ENCODE assay signal across 8 cellular contexts in the genomic region with DNA sequence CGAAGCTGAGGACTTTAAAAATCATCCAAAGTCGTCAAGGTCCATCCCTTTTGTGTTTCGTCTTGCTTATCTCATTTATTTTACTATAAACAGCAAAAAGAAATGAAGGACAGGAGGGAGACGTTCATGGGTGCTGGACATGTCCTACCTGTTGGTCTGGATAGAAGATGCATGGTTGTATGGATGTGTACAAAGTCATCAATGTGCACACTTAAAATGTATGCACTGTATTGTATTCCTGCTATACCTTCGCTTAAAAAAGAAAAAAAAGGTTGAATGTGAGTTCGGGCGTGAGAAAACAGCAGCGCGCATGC. TPM values are rescaled to one million over a fixed set of nuclear protein-coding genes. Genes with fewer than 3 reads are reported as not detected.
DNase-seq lines count a peak whose midpoint lies in the region; ATAC-seq and TF ChIP-seq lines count a peak whose summit lies in the region.

No MANE protein-coding gene starts in this region.

- no peak for DNase-seq in natural killer cell treated with Interleukin-12 subunit alpha and Interleukin-12 subunit beta and Interleukin-15 and Interleukin-18, amount 100 ng/mL, for 72 hours (ENCODE audit: low spot score)
- no peak for DNase-seq in islet precursor cell
- DNase-seq in H4 (ENCODE audit: low spot score): no peak
- no peak for DNase-seq in stimulated activated CD4-positive, alpha-beta T cell treated with anti-CD3 and anti-CD28 coated beads, Interleukin-2, amount 100 ng/mL, for 24 hours

- H3K4me3 ChIP-seq in BLaER1 treated with 17β-estradiol and CSF1 and Interleukin-3, amounts not matched to agents 10 nM and 100 nM: peak overlapping the region; percentile 78 to 94 (median 84)
- H3K4me3 ChIP-seq in KMS-11 (IDR thresholded peaks at IDR 0.05; ENCODE audit: insufficient read depth, low read depth, low read length): no peak overlapping the region

- intact Hi-C loops in dendritic cell treated with granulocyte-macrophage colony-stimulating factor and Interleukin-4, amounts not matched to agents 40 ng/mL and 50 ng/mL, for 4 days (cut with micrococcal nuclease): loop anchor here (5.0 kb wide), 3 partner anchors 67 to 272 kb away; partner anchors contain the start of gene KIAA0232

- H3K4me3 Mint-ChIP-seq in dendritic cell treated with granulocyte-macrophage colony-stimulating factor and Interleukin-4, amounts not matched to agents 40 ng/mL and 50 ng/mL, for 4 days: peak overlapping the region; percentile 98
- peak overlapping the region; percentile 90 for H3K4me3 Mint-ChIP-seq in natural killer cell treated with Interleukin-12 subunit alpha and Interleukin-12 subunit beta and Interleukin-15 and Interleukin-18, amount 100 ng/mL, for 72 hours

- H3K27me3 Mint-ChIP-seq in dendritic cell treated with granulocyte-macrophage colony-stimulating factor and Interleukin-4, amounts not matched to agents 40 ng/mL and 50 ng/mL, for 4 days: no peaks in the 10 kb centered on the region
- H3K27me3 Mint-ChIP-seq in natural killer cell treated with Interleukin-12 subunit alpha and Interleukin-12 subunit beta and Interleukin-15 and Interleukin-18, amount 100 ng/mL, for 72 hours: no peaks in the 10 kb centered on the region

- H3K27me3 ChIP-seq in BLaER1 treated with 17β-estradiol and CSF1 and Interleukin-3, amounts not matched to agents 10 nM and 100 nM: no peaks in the 10 kb centered on the region
- no peaks in the 10 kb centered on the region for H3K27me3 ChIP-seq in KMS-11 (ENCODE audit: insufficient read depth, low read depth)

- peaks cover 7% of the 10 kb centered on the region for H3K9me3 Mint-ChIP-seq in dendritic cell treated with granulocyte-macrophage colony-stimulating factor and Interleukin-4, amounts not matched to agents 40 ng/mL and 50 ng/mL, for 4 days
- H3K9me3 Mint-ChIP-seq in natural killer cell treated with Interleukin-12 subunit alpha and Interleukin-12 subunit beta and Interleukin-15 and Interleukin-18, amount 100 ng/mL, for 72 hours: no peaks in the 10 kb centered on the region

- H3K27ac ChIP-seq in BLaER1 treated with 17β-estradiol and CSF1 and Interleukin-3, amounts not matched to agents 10 nM and 100 nM: peak overlapping the region in 10 of 11 experiments; percentile 86 to 95 (median 92); a peak in 18 of 22 replicates
- no peak overlapping the region; the same call in 1 of the 2 replicates for H3K27ac ChIP-seq in KMS-11

- no peaks in the 10 kb centered on the region; a peak in 1 of 22 replicates for H3K36me3 ChIP-seq in BLaER1 treated with 17β-estradiol and CSF1 and Interleukin-3, amounts not matched to agents 10 nM and 100 nM
- H3K36me3 ChIP-seq in KMS-11 (ENCODE audit: insufficient read depth): no peaks in the 10 kb centered on the region

- H2AFZ ChIP-seq in KMS-11 (ENCODE audit: low read depth): peak overlapping the region; percentile 90

- peak overlapping the region in 10 of 11 experiments; percentile 87 to 98 (median 92); a peak in 21 of 22 replicates for H3K9ac ChIP-seq in BLaER1 treated with 17β-estradiol and CSF1 and Interleukin-3, amounts not matched to agents 10 nM and 100 nM
- peak overlapping the region; percentile 51; the same call in 1 of the 2 replicates for H3K9ac ChIP-seq in KMS-11

- no peak for ATAC-seq in natural killer cell treated with Interleukin-12 subunit alpha and Interleukin-12 subunit beta and Interleukin-15 and Interleukin-18, amount 100 ng/mL, for 72 hours
- ATAC-seq in HG03442 (IDR thresholded peaks at IDR 0.05; ENCODE audit: unreplicated experiment): no peak

- peaks cover 40% of the 10 kb centered on the region for H3K4me1 Mint-ChIP-seq in dendritic cell treated with granulocyte-macrophage colony-stimulating factor and Interleukin-4, amounts not matched to agents 40 ng/mL and 50 ng/mL, for 4 days (ENCODE audit: low read depth)
- H3K4me1 Mint-ChIP-seq in natural killer cell treated with Interleukin-12 subunit alpha and Interleukin-12 subunit beta and Interleukin-15 and Interleukin-18, amount 100 ng/mL, for 72 hours (ENCODE audit: low read depth in 2 of 2): peaks cover 32 to 35% of the 10 kb centered on the region in 2 donors

- H3K4me1 ChIP-seq in BLaER1 treated with 17β-estradiol and CSF1 and Interleukin-3, amounts not matched to agents 10 nM and 100 nM: peaks cover 35 to 55% (median 42%) of the 10 kb centered on the region in 10 experiments
- peaks cover 21% of the 10 kb centered on the region for H3K4me1 ChIP-seq in KMS-11 (ENCODE audit: low read depth, poor library complexity, severe bottlenecking)

- H3K27ac Mint-ChIP-seq in dendritic cell treated with granulocyte-macrophage colony-stimulating factor and Interleukin-4, amounts not matched to agents 40 ng/mL and 50 ng/mL, for 4 days: peak overlapping the region; percentile 97
- H3K27ac Mint-ChIP-seq in natural killer cell treated with Interleukin-12 subunit alpha and Interleukin-12 subunit beta and Interleukin-15 and Interleukin-18, amount 100 ng/mL, for 72 hours: peak overlapping the region; percentile 92 to 95

- H3K36me3 Mint-ChIP-seq in dendritic cell treated with granulocyte-macrophage colony-stimulating factor and Interleukin-4, amounts not matched to agents 40 ng/mL and 50 ng/mL, for 4 days (ENCODE audit: low read depth): peaks cover 22% of the 10 kb centered on the region
- no peaks in the 10 kb centered on the region for H3K36me3 Mint-ChIP-seq in natural killer cell treated with Interleukin-12 subunit alpha and Interleukin-12 subunit beta and Interleukin-15 and Interleukin-18, amount 100 ng/mL, for 72 hours

- H4K20me1 ChIP-seq in BLaER1 treated with 17β-estradiol and CSF1 and Interleukin-3, amounts not matched to agents 10 nM and 100 nM: peaks cover 9 to 38% (median 29%) of the 10 kb centered on the region in 11 experiments; a peak in 18 of 22 replicates
- no peaks in the 10 kb centered on the region for H4K20me1 ChIP-seq in KMS-11 (ENCODE audit: insufficient read depth)

- TF ChIP-seq CTCF in KMS-11 (conservative IDR thresholded peaks at IDR 0.05; ENCODE audit: low read depth, low read length): no peak

- peaks cover 14% of the 10 kb centered on the region; the same call in 1 of the 2 replicates for H3K79me2 ChIP-seq in KMS-11 (ENCODE audit: insufficient read depth, low read depth)

- H3K4me2 ChIP-seq in BLaER1 treated with 17β-estradiol and CSF1 and Interleukin-3, amounts not matched to agents 10 nM and 100 nM: peak overlapping the region; percentile 58 to 97 (median 91)
- peak overlapping the region; percentile 82 for H3K4me2 ChIP-seq in KMS-11

- H3K9me3 ChIP-seq in BLaER1 treated with 17β-estradiol and CSF1 and Interleukin-3, amounts not matched to agents 10 nM and 100 nM (replicated peaks in 1 of 11): peaks cover 0 to 13% (median 4%) of the 10 kb centered on the region in 11 experiments; a peak in 7 of 22 replicates

RNA-seq across cellular contexts. Expression of gene BLOC1S4, which starts 0.3 kb away (rescaled TPM):
- 10 to 100 TPM; 15.9 to 16.7 TPM for total RNA-seq in natural killer cell treated with Interleukin-12 subunit alpha and Interleukin-12 subunit beta and Interleukin-15 and Interleukin-18, amount 100 ng/mL, for 72 hours
- 14.5 and 23.5 TPM in 2 replicates for total RNA-seq in H4 (2014; rRNA removed; shearing (Covaris generic))

RNA-seq across cellular contexts. Expression of gene MRFAP1L1, which starts 6.0 kb away (rescaled TPM):
- total RNA-seq in natural killer cell treated with Interleukin-12 subunit alpha and Interleukin-12 subunit beta and Interleukin-15 and Interleukin-18, amount 100 ng/mL, for 72 hours: 10 to 100 TPM; 44.0 to 55.1 TPM
- 104 and 118 TPM in 2 replicates for total RNA-seq in H4 (2014; rRNA removed; shearing (Covaris generic))

RNA-seq across cellular contexts. Expression of gene S100P, which starts 22.0 kb away (rescaled TPM):
- 1 to 10 TPM; 4.5 to 5.1 TPM for total RNA-seq in natural killer cell treated with Interleukin-12 subunit alpha and Interleukin-12 subunit beta and Interleukin-15 and Interleukin-18, amount 100 ng/mL, for 72 hours
- total RNA-seq in H4 (2014; rRNA removed; shearing (Covaris generic)): 0.21 and 0.35 TPM in 2 replicates
